8 cellular contexts compared by ENCODE assay signal in genomic region chr14:89493877-89494634, GRCh38.
DNase-seq lines count a peak whose midpoint lies in the region; ATAC-seq and TF ChIP-seq lines count a peak whose summit lies in the region.

No MANE protein-coding gene starts in this region.

- H3K27ac ChIP-seq in CD4-positive, alpha-beta T cell (ENCODE audit: low read depth, low read length), result no peak overlapping the region

- POLR2A ChIA-PET in CD4-positive, alpha-beta T cell (lab: Charles Lee), result no interaction called here
- POLR2A ChIA-PET in activated CD4-positive, alpha-beta T cell treated with anti-CD3 and anti-CD28 coated beads for 36 hours (lab: Charles Lee), result no interaction called here

- peak overlapping the region; percentile 15 for H3K27ac Mint-ChIP-seq in CD4-positive, alpha-beta T cell
- no peak overlapping the region for H3K27ac Mint-ChIP-seq in activated CD4-positive, alpha-beta T cell treated with anti-CD3 and anti-CD28 coated beads for 36 hours

- peaks cover 22% of the 10 kb centered on the region for H3K36me3 Mint-ChIP-seq in CD4-positive, alpha-beta T cell (ENCODE audit: low read depth)
- H3K36me3 Mint-ChIP-seq in activated CD4-positive, alpha-beta T cell treated with anti-CD3 and anti-CD28 coated beads for 36 hours (ENCODE audit: low read depth), result peaks cover 7% of the 10 kb centered on the region

- H3K4me3 Mint-ChIP-seq in CD4-positive, alpha-beta T cell, result no peak overlapping the region
- H3K4me3 Mint-ChIP-seq in activated CD4-positive, alpha-beta T cell treated with anti-CD3 and anti-CD28 coated beads for 36 hours, result no peak overlapping the region

- no peak for TF ChIP-seq CTCF in CD4-positive, alpha-beta T cell (IDR thresholded peaks at IDR 0.05)

- ATAC-seq in CD4-positive, alpha-beta T cell (ENCODE audit: poor library complexity), result no peak
- ATAC-seq in GM19395 (IDR thresholded peaks at IDR 0.05; ENCODE audit: unreplicated experiment), result peak; percentile 97
- ATAC-seq in HG03135 (IDR thresholded peaks at IDR 0.05; ENCODE audit: unreplicated experiment), result peak; percentile 94
- ATAC-seq in activated CD4-positive, alpha-beta T cell treated with anti-CD3 and anti-CD28 coated beads for 36 hours, result no peak

- H3K27me3 ChIP-seq in CD4-positive, alpha-beta T cell (ENCODE audit: control insufficient read depth, insufficient read depth, low read length), result no peaks in the 10 kb centered on the region

- H3K4me1 Mint-ChIP-seq in CD4-positive, alpha-beta T cell (ENCODE audit: low read depth), result peaks cover 62% of the 10 kb centered on the region
- H3K4me1 Mint-ChIP-seq in activated CD4-positive, alpha-beta T cell treated with anti-CD3 and anti-CD28 coated beads for 36 hours, result peaks cover 9% of the 10 kb centered on the region

- no peaks in the 10 kb centered on the region for H3K9me3 Mint-ChIP-seq in CD4-positive, alpha-beta T cell
- no peaks in the 10 kb centered on the region for H3K9me3 Mint-ChIP-seq in activated CD4-positive, alpha-beta T cell treated with anti-CD3 and anti-CD28 coated beads for 36 hours (ENCODE audit: low read depth)

- no peak for DNase-seq in CD4-positive, alpha-beta T cell
- DNase-seq in cerebellum (ENCODE audit: low spot score), result peak; percentile 78
- DNase-seq in epidermal melanocyte (ENCODE audit: insufficient read length, low spot score), result no peak
- no peak for DNase-seq in NCI-H2029 (lab: John Stamatoyannopoulos, UW)
- DNase-seq in activated CD4-positive, alpha-beta T cell treated with anti-CD3 and anti-CD28 coated beads for 36 hours, result no peak
- DNase-seq in HuH-7.5 (ENCODE audit: low spot score), result no peak

- intact Hi-C loops in CD4-positive, alpha-beta T cell (cut with DNase I, micrococcal nuclease), result no loop called here
- intact Hi-C loops in activated CD4-positive, alpha-beta T cell treated with anti-CD3 and anti-CD28 coated beads for 36 hours (cut with DNase I, micrococcal nuclease), result no loop called here

- no peaks in the 10 kb centered on the region for H3K9me3 ChIP-seq in CD4-positive, alpha-beta T cell (ENCODE audit: control insufficient read depth, low read length)

- H3K27me3 Mint-ChIP-seq in CD4-positive, alpha-beta T cell, result no peaks in the 10 kb centered on the region
- no peaks in the 10 kb centered on the region for H3K27me3 Mint-ChIP-seq in activated CD4-positive, alpha-beta T cell treated with anti-CD3 and anti-CD28 coated beads for 36 hours

- CTCF ChIA-PET in CD4-positive, alpha-beta T cell (lab: Charles Lee), result interaction anchor here (0.6 kb wide), 2 partner anchors 9 to 301 kb away, joined by 3 read pairs; no protein-coding TSS in a partner anchor
- CTCF ChIA-PET in activated CD4-positive, alpha-beta T cell treated with anti-CD3 and anti-CD28 coated beads for 36 hours (lab: Charles Lee), result interaction anchor here (0.6 to 0.7 kb wide), 3 partner anchors 180 to 799 kb away, joined by 3 read pairs; no protein-coding TSS in a partner anchor

Comparison
In these comparisons a context has a peak if more than half of its experiments do, and no peak if none do; other contexts are left out.
1. ATAC-seq: peak in GM19395 (single experiment) and HG03135 (single experiment); none in CD4-positive, alpha-beta T cell (single experiment) and activated CD4-positive, alpha-beta T cell treated with anti-CD3 and anti-CD28 coated beads for 36 hours (single experiment).